8 cellular contexts compared by ENCODE assay signal in the genomic region with DNA sequence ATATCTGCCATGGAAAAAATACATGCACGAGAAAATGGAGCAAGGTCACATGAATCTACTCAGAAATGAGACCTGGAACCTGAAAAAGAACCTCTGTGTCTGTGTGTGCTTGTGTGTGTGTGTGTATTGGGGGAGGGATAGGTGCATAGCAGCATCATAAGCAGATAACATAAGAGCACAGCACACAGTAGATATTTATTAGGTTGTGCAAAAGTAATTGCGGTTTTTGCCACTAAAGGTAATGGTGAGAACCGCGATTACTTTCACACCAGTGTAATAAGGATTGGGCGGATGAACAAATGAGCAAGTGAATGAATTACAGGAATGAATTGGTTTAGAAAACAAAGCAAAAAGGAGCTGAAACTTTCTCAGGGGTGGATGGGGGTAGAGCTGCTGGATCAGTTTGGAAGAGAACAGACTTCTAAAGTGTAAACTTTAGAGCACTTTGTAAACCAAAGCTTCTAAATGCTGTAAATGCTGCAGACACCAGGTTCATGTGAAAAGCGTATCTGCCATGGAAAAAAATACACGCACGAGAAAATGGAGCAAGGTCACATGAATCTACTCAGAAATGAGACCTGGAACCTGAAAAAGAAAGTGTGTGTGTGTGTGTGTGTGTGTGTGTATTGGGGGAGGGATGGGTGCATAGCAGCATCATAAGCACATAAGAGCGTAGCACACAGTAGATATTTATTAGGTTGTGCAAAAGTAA.
DNase-seq lines count a peak whose midpoint lies in the region; ATAC-seq and TF ChIP-seq lines count a peak whose summit lies in the region.

No MANE protein-coding gene starts in this region.

- peak overlapping the region; percentile 2 for H3K27ac Mint-ChIP-seq in stimulated activated effector memory CD8-positive, alpha-beta T cell treated with anti-CD3 and anti-CD28 coated beads, Interleukin-12 subunit alpha, Interleukin-12 subunit beta, amount 100 ng/mL, for 72 hours

- DNase-seq in Panc1 (ENCODE audit: low read depth, low spot score), result no peak
- no peak for DNase-seq in stimulated activated effector memory CD8-positive, alpha-beta T cell treated with anti-CD3 and anti-CD28 coated beads, Interleukin-12 subunit alpha, Interleukin-12 subunit beta, amount 100 ng/mL, for 72 hours (ENCODE audit: low spot score in 2 of 2)
- no peak for DNase-seq in amygdala (lab: John Stamatoyannopoulos, UW)
- DNase-seq in SW 1271 (lab: John Stamatoyannopoulos, UW), result no peak
- DNase-seq in ecto neural progenitor cell (ENCODE audit: low spot score), result no peak
- no peak for DNase-seq in mesenteric fat pad (ENCODE audit: low spot score)

- H3K4me1 Mint-ChIP-seq in stimulated activated effector memory CD8-positive, alpha-beta T cell treated with anti-CD3 and anti-CD28 coated beads, Interleukin-12 subunit alpha, Interleukin-12 subunit beta, amount 100 ng/mL, for 72 hours, result peaks cover 66% of the 10 kb centered on the region

- in situ Hi-C loops in Panc1 (cut with HindIII; ENCODE audit: low pct_unique_long_range_greater_than_20kb, low sequenced_read_pairs), result loop anchor here (25.0 kb wide), 1 partner anchor 359 kb away; the partner anchor contains the start of gene IRF2BP2

- no peaks in the 10 kb centered on the region for H3K27me3 ChIP-seq in Panc1 (ENCODE audit: control insufficient read depth, insufficient read depth, low read length)
- H3K27me3 ChIP-seq in gastroesophageal sphincter, result no peaks in the 10 kb centered on the region

- peaks cover 7% of the 10 kb centered on the region for H3K36me3 Mint-ChIP-seq in stimulated activated effector memory CD8-positive, alpha-beta T cell treated with anti-CD3 and anti-CD28 coated beads, Interleukin-12 subunit alpha, Interleukin-12 subunit beta, amount 100 ng/mL, for 72 hours

- intact Hi-C loops in Panc1 (cut with micrococcal nuclease; ENCODE audit: unreplicated experiment), result no loop called here

- TF ChIP-seq CTCF in Panc1 (IDR thresholded peaks at IDR 0.05), result no peak
- TF ChIP-seq CTCF in gastroesophageal sphincter (IDR thresholded peaks at IDR 0.05), result no peak

- no peak for TF ChIP-seq POLR2A in gastroesophageal sphincter (IDR thresholded peaks at IDR 0.05)

- H3K4me3 Mint-ChIP-seq in stimulated activated effector memory CD8-positive, alpha-beta T cell treated with anti-CD3 and anti-CD28 coated beads, Interleukin-12 subunit alpha, Interleukin-12 subunit beta, amount 100 ng/mL, for 72 hours, result peak overlapping the region; percentile 15

- H3K9me3 ChIP-seq in Panc1 (ENCODE audit: control insufficient read depth, insufficient read depth, low read depth, low read length) (no peaks in the 10 kb centered on the region), gastroesophageal sphincter (no peaks in the 10 kb centered on the region)

- no peaks in the 10 kb centered on the region for H3K36me3 ChIP-seq in Panc1 (ENCODE audit: control insufficient read depth, insufficient read depth, low read length)
- no peaks in the 10 kb centered on the region for H3K36me3 ChIP-seq in gastroesophageal sphincter

- POLR2A ChIA-PET in Panc1 (lab: Charles Lee), result no interaction called here

- H3K27ac ChIP-seq in Panc1 (ENCODE audit: low read length) (peak overlapping the region; percentile 100), gastroesophageal sphincter (peak overlapping the region; percentile 70 to 97 (median 90))

- no peak overlapping the region for H3K4me3 ChIP-seq in Panc1 (ENCODE audit: low read depth in 2 of 2, low read length in 2 of 2)
- no peak overlapping the region for H3K4me3 ChIP-seq in gastroesophageal sphincter

- no peak for TF ChIP-seq EP300 in gastroesophageal sphincter (IDR thresholded peaks at IDR 0.05)

- WGBS in gastroesophageal sphincter (ENCODE audit: low coverage in 1 of 2), 2 donors, result 68 to 71% methylated on average over 9 of the region's 9 CpGs

- H3K9me3 Mint-ChIP-seq in stimulated activated effector memory CD8-positive, alpha-beta T cell treated with anti-CD3 and anti-CD28 coated beads, Interleukin-12 subunit alpha, Interleukin-12 subunit beta, amount 100 ng/mL, for 72 hours, result no peaks in the 10 kb centered on the region

- CTCF ChIA-PET in Panc1 (lab: Charles Lee), result interaction anchor here (0.6 kb wide), 1 partner anchor 481 kb away, joined by 3 read pairs; no protein-coding TSS in a partner anchor

- ATAC-seq in GM21381 (IDR thresholded peaks at IDR 0.05; ENCODE audit: unreplicated experiment) (peak; percentile 43), Panc1 (no peak), gastroesophageal sphincter (no peak)
- peak; percentile 38 for ATAC-seq in stimulated activated effector memory CD8-positive, alpha-beta T cell treated with anti-CD3 and anti-CD28 coated beads, Interleukin-12 subunit alpha, Interleukin-12 subunit beta, amount 100 ng/mL, for 72 hours

- BruUV-seq in Panc1 (replicated peaks; lab: Mats Ljungman, UMichigan), result no TSS peak

- H3K4me1 ChIP-seq in Panc1 (ENCODE audit: control insufficient read depth, insufficient read depth, low read length) (peaks cover 77% of the 10 kb centered on the region), gastroesophageal sphincter (peaks cover 12 to 56% (median 29%) of the 10 kb centered on the region in 3 donors)

Comparison
In these comparisons a context has a peak if more than half of its experiments do, and no peak if none do; other contexts are left out.
1. ATAC-seq: peak in GM21381 (single experiment) and stimulated activated effector memory CD8-positive, alpha-beta T cell treated with anti-CD3 and anti-CD28 coated beads, Interleukin-12 subunit alpha, Interleukin-12 subunit beta, amount 100 ng/mL, for 72 hours (single experiment); none in Panc1 (single experiment) and gastroesophageal sphincter (single experiment).